ENCODE assay signal across 17 cellular contexts in genomic region chr11:70420008-70420464, GRCh38. TPM values are rescaled to one million over a fixed set of nuclear protein-coding genes. Genes with fewer than 3 reads are reported as not detected.
DNase-seq lines count a peak whose midpoint lies in the region; ATAC-seq and TF ChIP-seq lines count a peak whose summit lies in the region.
"Had no signal": no experiment of that assay in that cellular context is flagged by ENCODE, and none has a peak within 500 bp of the region (broad histone marks: within the 10 kb centered on the region; RNA-seq: fewer than 3 reads in every experiment).

No MANE protein-coding gene starts in this region.

- no peaks in the 10 kb centered on the region for H3K27me3 ChIP-seq in IMR-90 (ENCODE audit: control insufficient read depth, insufficient read depth, low read length)
- no peaks in the 10 kb centered on the region for H3K27me3 ChIP-seq in fibroblast of lung (ENCODE audit: control insufficient read depth, insufficient read depth, low read length)
- no peaks in the 10 kb centered on the region for H3K27me3 ChIP-seq in smooth muscle cell (ENCODE audit: low read depth)

- WGBS in IMR-90 (ENCODE audit: extremely low coverage in 2 of 2, insufficient read length in 1 of 2), 2 experiments: no CpG with 5 or more reads among the region's 14 CpGs
- 72% methylated on average over 14 of the region's 14 CpGs for whole genome bisulfite sequencing in smooth muscle cell (ENCODE audit: low lambda C conversion rate)

- TF ChIP-seq RAD21 in IMR-90 (IDR thresholded peaks at IDR 0.05; ENCODE audit: low read length): no peak

- H3K4me1 ChIP-seq in IMR-90 (ENCODE audit: control insufficient read depth, insufficient read depth, low read length) (peaks cover 7% of the 10 kb centered on the region), fibroblast of lung (ENCODE audit: control insufficient read depth, extremely low read depth, insufficient read depth, low read length) (peaks cover under 1% of the 10 kb centered on the region), smooth muscle cell (ENCODE audit: low read depth) (no peaks in the 10 kb centered on the region)

- no peak for TF ChIP-seq POLR2A in IMR-90 (IDR thresholded peaks at IDR 0.05; ENCODE audit: low read depth, low read length)

- H2AFZ ChIP-seq in IMR-90 (replicated peaks; ENCODE audit: low read length, poor library complexity): no peak overlapping the region
- no peak overlapping the region for H2AFZ ChIP-seq in fibroblast of lung (ENCODE audit: low read length)
- H2AFZ ChIP-seq in smooth muscle cell (ENCODE audit: low read depth): no peak overlapping the region

- no peak overlapping the region for H2BK5ac ChIP-seq in IMR-90 (ENCODE audit: low read depth, low read length, poor library complexity, severe bottlenecking)

- no peak overlapping the region for H4K5ac ChIP-seq in IMR-90 (ENCODE audit: low read depth, low read length)

- no peak for TF ChIP-seq CTCF in IMR-90 (conservative IDR thresholded peaks at IDR 0.05; ENCODE audit: low read depth, low read length)
- TF ChIP-seq CTCF in fibroblast of lung (conservative IDR thresholded peaks at IDR 0.05 in 1 of 2, IDR thresholded peaks at IDR 0.05 in 1 of 2; ENCODE audit: low read depth in 1 of 2, low read length in 2 of 2): no peak
- no peak for TF ChIP-seq CTCF in smooth muscle cell (IDR thresholded peaks at IDR 0.05; ENCODE audit: borderline replicate concordance, insufficient read depth, poor library complexity, severe bottlenecking)

- no peak for ATAC-seq in IMR-90 (ENCODE audit: low read depth)
- ATAC-seq in HG02763 (IDR thresholded peaks at IDR 0.05; ENCODE audit: unreplicated experiment): no peak
- ATAC-seq: left cardiac atrium, T-cell had no signal

- H3F3A ChIP-seq in smooth muscle cell (ENCODE audit: low read depth): no peaks in the 10 kb centered on the region

- H2BK15ac ChIP-seq in IMR-90 (ENCODE audit: low read depth, low read length): no peak overlapping the region

- H4K8ac ChIP-seq in IMR-90 (ENCODE audit: low read depth in 2 of 2, low read length in 2 of 2): no peak overlapping the region

- H2BK20ac ChIP-seq in IMR-90 (ENCODE audit: low read depth, low read length): no peak overlapping the region

- in situ Hi-C loops in IMR-90 (cut with MboI; ENCODE audit: low sequenced_read_pairs): no loop called here

- H3K27ac ChIP-seq in IMR-90 (ENCODE audit: insufficient read depth, low read length) (no peak overlapping the region), fibroblast of lung (ENCODE audit: insufficient read depth, low read length) (no peak overlapping the region), smooth muscle cell (ENCODE audit: low read depth) (peak overlapping the region; percentile 74)

- no peak overlapping the region for H3K4ac ChIP-seq in IMR-90 (ENCODE audit: low read depth, low read length)

- H3K36me3 ChIP-seq in IMR-90 (ENCODE audit: control insufficient read depth, insufficient read depth, low read length): peaks cover 84% of the 10 kb centered on the region
- H3K36me3 ChIP-seq in fibroblast of lung (ENCODE audit: control insufficient read depth, insufficient read depth, low read length): peaks cover 58% of the 10 kb centered on the region
- no peaks in the 10 kb centered on the region for H3K36me3 ChIP-seq in smooth muscle cell (ENCODE audit: low read depth)

- H3K4me3 ChIP-seq in IMR-90 (ENCODE audit: insufficient read depth, low read depth, low read length) (no peak overlapping the region), fibroblast of lung (replicated peaks in 1 of 4; ENCODE audit: control extremely low read depth in 1 of 4, insufficient read depth in 1 of 4, low read depth in 3 of 4, low read length in 4 of 4) (no peak overlapping the region), smooth muscle cell (no peak overlapping the region)

- peaks cover 22% of the 10 kb centered on the region for H3K9me1 ChIP-seq in IMR-90 (ENCODE audit: insufficient read depth, low read length)

- H3K79me1 ChIP-seq in IMR-90 (ENCODE audit: low read depth in 1 of 2, low read length in 2 of 2): peaks cover 19 to 84% of the 10 kb centered on the region in 2 experiments

- BruUV-seq in IMR-90 (replicated peaks; lab: Mats Ljungman, UMichigan): no TSS peak

- no peak overlapping the region for H2AK5ac ChIP-seq in IMR-90 (ENCODE audit: low read depth, low read length)

- H3K79me2 ChIP-seq in fibroblast of lung (ENCODE audit: control insufficient read depth, insufficient read depth, low read length) (peaks cover 10% of the 10 kb centered on the region), smooth muscle cell (ENCODE audit: low read depth) (peaks cover 4% of the 10 kb centered on the region)

- CTCF ChIA-PET in IMR-90 (lab: Yijun Ruan, JAX): no interaction called here

- dilution Hi-C loops in IMR-90 (cut with HindIII; ENCODE audit: low sequenced_read_pairs, unreplicated experiment): no loop called here

- H4K20me1 ChIP-seq in IMR-90 (ENCODE audit: insufficient read depth, low read length) (peaks cover 86% of the 10 kb centered on the region), fibroblast of lung (ENCODE audit: control insufficient read depth, extremely low read depth, insufficient read depth, low read length) (peaks cover 2% of the 10 kb centered on the region), smooth muscle cell (ENCODE audit: low read depth) (peaks cover 84% of the 10 kb centered on the region)

- no peak overlapping the region for H2AK9ac ChIP-seq in IMR-90 (replicated peaks; ENCODE audit: low read depth, low read length, poor library complexity)

- H3K56ac ChIP-seq in IMR-90 (ENCODE audit: extremely low read depth, insufficient read depth, low read length): no peak overlapping the region

- H4K91ac ChIP-seq in IMR-90 (ENCODE audit: insufficient read depth, low read depth, low read length): no peak overlapping the region

- H3K9ac ChIP-seq in IMR-90 (ENCODE audit: low read depth, low read length) (no peak overlapping the region), fibroblast of lung (ENCODE audit: insufficient read depth, low read length) (no peak overlapping the region), smooth muscle cell (ENCODE audit: low read depth) (peak overlapping the region; percentile 29)

- no peak overlapping the region for H3K18ac ChIP-seq in IMR-90 (ENCODE audit: low read depth, low read length)

- POLR2A ChIA-PET in IMR-90 (lab: Charles Lee; ENCODE audit: unreplicated experiment): no interaction called here

- no peak overlapping the region for H3K14ac ChIP-seq in IMR-90 (replicated peaks; ENCODE audit: low read depth, low read length)

- intact Hi-C loops in IMR-90 (cut with micrococcal nuclease): no loop called here

- no peaks in the 10 kb centered on the region for H3K9me3 ChIP-seq in IMR-90 (ENCODE audit: control insufficient read depth, insufficient read depth, low read length)
- H3K9me3 ChIP-seq in fibroblast of lung (ENCODE audit: control insufficient read depth, insufficient read depth, low read depth, low read length): no peaks in the 10 kb centered on the region
- H3K9me3 ChIP-seq in smooth muscle cell (replicated peaks; ENCODE audit: low read depth): no peaks in the 10 kb centered on the region

- H3K23ac ChIP-seq in IMR-90 (ENCODE audit: low read depth, low read length): no peak overlapping the region

- H3K4me2 ChIP-seq in IMR-90 (ENCODE audit: low read depth, low read length) (no peak overlapping the region), fibroblast of lung (ENCODE audit: extremely low read depth, insufficient read depth, low read length) (no peak overlapping the region), smooth muscle cell (no peak overlapping the region)

- H2BK120ac ChIP-seq in IMR-90 (ENCODE audit: low read depth, low read length): no peak overlapping the region

- DNase-seq in IMR-90 (peak; percentile 68), UCSD-AML1 (lab: John Stamatoyannopoulos, UW; ENCODE audit: unreplicated experiment) (peak; percentile 59), fibroblast of lung (ENCODE audit: low read depth in 2 of 2) (peak; percentile 12 to 93), smooth muscle cell (lab: John Stamatoyannopoulos, UW; ENCODE audit: unreplicated experiment) (no peak), DMS114 treated with DMSO at 0.1 percent for 48 hours (lab: John Stamatoyannopoulos, UW; ENCODE audit: unreplicated experiment) (no peak), NCI-H1694 (lab: John Stamatoyannopoulos, UW) (no peak)
- DNase-seq: activated CD4-positive, alpha-beta T cell treated with anti-CD3 and anti-CD28 coated beads for 1 hour; activated CD8-positive, alpha-beta memory T cell treated with anti-CD3 and anti-CD28 coated beads, Interleukin-2, amount 50 U/mL, for 4 hours; activated naive CD4-positive, alpha-beta T cell treated with anti-CD3 and anti-CD28 coated beads for 36 hours; DMS79 treated with DMSO at 0.1 percent for 48 hours; Karpas-422; left cardiac atrium; NCI-H187 treated with DMSO at 0.1 percent for 48 hours; NCI-H526; RPMI8226; T-cell had no signal

TF ChIP-seq in IMR-90, 13 proteins besides CTCF, POLR2A, EP300 and RAD21:
- 0 out of 2 replicates have a peak, but pooled peaks have one; percentile 21 for TF ChIP-seq NFE2L2 (IDR thresholded peaks at IDR 0.05; ENCODE audit: low read depth, low read length)
- no peak for TF ChIP-seq SMC3 (IDR thresholded peaks at IDR 0.05; ENCODE audit: low read depth, low read length)
TF ChIP-seq in IMR-90: peak in this region for 1.

RNA-seq across cellular contexts. Expression of gene CTTN, which starts 21.7 kb away (rescaled TPM):
- total RNA-seq in IMR-90 (2012; rRNA removed) (287 and 341 TPM in 2 replicates), fibroblast of lung (378 and 428 TPM in 2 replicates), smooth muscle cell (136 and 173 TPM in 2 replicates)
- polyA plus RNA-seq in IMR-90 (2012; rRNA removed) (278 and 296 TPM in 2 replicates), fibroblast of lung (198 and 210 TPM in 2 replicates), smooth muscle cell (64.7 and 112 TPM in 2 replicates)
- polyA plus RNA-seq in IMR-90 (2012; cell fraction: cytosol; rRNA removed): 121 and 139 TPM in 2 replicates
- polyA plus RNA-seq in IMR-90 (2012; cell fraction: nucleus; rRNA removed; ENCODE audit: low replicate concordance): 1,027 and 1,310 TPM in 2 replicates
- polyA plus RNA-seq in fibroblast of lung (2012): 279 and 284 TPM in 2 replicates
- polyA minus RNA-seq in fibroblast of lung (ENCODE audit: low replicate concordance): 222 and 235 TPM in 2 replicates

Comparison
In these comparisons a context has a peak if more than half of its experiments do, and no peak if none do; other contexts are left out.
1. DNase-seq: peak in IMR-90 (single experiment), UCSD-AML1 (single experiment) and fibroblast of lung (2 of 2); none in smooth muscle cell (single experiment), DMS114 treated with DMSO at 0.1 percent for 48 hours (single experiment) and NCI-H1694 (single experiment).